ENCODE assay signal across 8 cellular contexts in the genomic region with DNA sequence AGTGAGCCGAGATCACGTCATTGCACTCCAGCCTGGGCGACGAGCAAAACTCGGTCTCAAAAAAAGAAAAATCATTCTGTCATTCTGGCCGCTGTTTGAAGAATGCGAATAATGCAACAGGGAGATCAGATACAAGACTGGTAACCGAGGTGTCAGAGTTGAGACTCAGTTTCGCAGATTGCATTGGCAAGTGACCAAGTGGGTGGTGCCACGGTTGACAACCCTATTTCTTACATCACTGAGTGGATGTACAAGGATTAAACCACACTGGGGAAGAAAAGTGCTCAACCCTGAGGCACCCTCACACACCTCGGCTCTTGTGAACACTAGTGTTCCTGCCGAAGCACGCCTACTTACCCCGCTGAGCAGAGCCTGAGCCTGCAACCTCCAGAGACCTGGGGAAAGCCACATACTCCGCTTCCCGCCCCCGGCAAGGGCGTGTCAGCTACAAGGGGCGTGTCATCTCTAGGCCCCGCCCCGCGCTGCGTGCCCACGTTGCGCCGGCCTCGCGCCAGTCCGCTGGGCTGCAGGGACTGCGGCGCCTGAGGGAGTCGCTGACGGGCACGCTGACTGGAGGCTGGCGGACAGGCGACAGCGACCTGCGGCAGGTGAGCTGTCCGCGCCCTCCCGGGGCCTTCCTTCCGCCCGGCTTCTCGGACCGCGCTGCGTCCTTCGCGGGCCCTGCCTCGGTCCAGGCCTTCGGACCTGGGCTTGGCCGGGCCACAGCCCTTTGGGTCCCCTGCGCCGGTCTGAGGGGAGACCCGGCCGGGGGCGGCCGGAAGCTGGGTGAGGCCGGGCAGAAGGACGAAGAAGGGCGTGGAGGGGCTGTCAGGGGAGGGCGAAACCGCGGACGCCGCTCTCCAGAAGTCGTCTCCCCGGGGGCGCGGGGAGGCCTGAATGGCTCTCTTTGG. TPM values are rescaled to one million over a fixed set of nuclear protein-coding genes. Genes with fewer than 3 reads are reported as not detected.
DNase-seq lines count a peak whose midpoint lies in the region; ATAC-seq lines count a peak whose summit lies in the region.

A gene with protein sequence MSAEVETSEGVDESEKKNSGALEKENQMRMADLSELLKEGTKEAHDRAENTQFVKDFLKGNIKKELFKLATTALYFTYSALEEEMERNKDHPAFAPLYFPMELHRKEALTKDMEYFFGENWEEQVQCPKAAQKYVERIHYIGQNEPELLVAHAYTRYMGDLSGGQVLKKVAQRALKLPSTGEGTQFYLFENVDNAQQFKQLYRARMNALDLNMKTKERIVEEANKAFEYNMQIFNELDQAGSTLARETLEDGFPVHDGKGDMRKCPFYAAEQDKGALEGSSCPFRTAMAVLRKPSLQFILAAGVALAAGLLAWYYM (plus strand): TSS at position 519 of the 911 bp plus-strand sequence. CDS start 29,127 bp downstream, outside the sequence.

- H3K27ac ChIP-seq in epithelial cell of prostate: peak within 1 kb of the TSS; percentile 92

- DNase-seq in DMS114 treated with DMSO at 0.1 percent for 48 hours (lab: John Stamatoyannopoulos, UW; ENCODE audit: unreplicated experiment) (peak; percentile 72), HuH-7.5 (ENCODE audit: low spot score) (peak; percentile 81), OCI-M1 (lab: John Stamatoyannopoulos, UW) (peak; percentile 97), activated T-cell treated with anti-CD3 and anti-CD28 coated beads for 4 hours (peak; percentile 91), epithelial cell of prostate (ENCODE audit: low read depth, low spot score) (peak; percentile 67), mucosa of gallbladder (ENCODE audit: low spot score) (peak; percentile 94)
- DNase-seq in stimulated activated CD8-positive, alpha-beta memory T cell treated with anti-CD3 and anti-CD28 coated beads, Interleukin-4, amount 100 ng/mL, for 48 hours: peak; percentile 97

- ATAC-seq in GM21526 (IDR thresholded peaks at IDR 0.05; ENCODE audit: low FRiP score, unreplicated experiment): peak; percentile 79

RNA-seq across cellular contexts. Expression of the gene that starts here (rescaled TPM):
- 85.2 TPM for total RNA-seq in mucosa of gallbladder

Comparison
In these comparisons a context has a peak if more than half of its experiments do, and no peak if none do; other contexts are left out.
1. Peak in every context shown above with its lines: DNase-seq, ATAC-seq and H3K27ac ChIP-seq.